ENCODE assay signal across 15 cellular contexts in the genomic region with DNA sequence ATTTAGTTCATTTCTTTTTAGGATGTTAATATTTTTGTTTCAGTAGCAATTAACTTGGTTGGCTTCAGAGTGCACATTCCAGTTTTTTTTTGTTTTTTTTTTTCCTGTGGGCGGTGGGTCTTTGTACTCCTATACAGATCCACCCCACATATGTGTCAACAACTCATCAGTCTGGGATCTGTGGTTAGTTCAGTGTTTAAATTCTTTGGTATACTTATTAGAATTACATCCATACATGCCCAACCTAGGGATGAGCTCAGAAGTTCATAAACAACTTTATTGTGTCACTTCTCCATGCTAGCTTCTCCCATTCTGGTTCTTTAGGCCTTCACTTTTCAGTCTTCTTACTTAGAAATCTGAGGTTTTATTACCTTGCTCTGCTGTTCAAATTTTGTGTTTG. TPM values are rescaled to one million over a fixed set of nuclear protein-coding genes. Genes with fewer than 3 reads are reported as not detected.
DNase-seq lines count a peak whose midpoint lies in the region; ATAC-seq, FAIRE-seq and TF ChIP-seq lines count a peak whose summit lies in the region.
"Had no signal": no experiment of that assay in that cellular context is flagged by ENCODE, and none has a peak within 500 bp of the region (broad histone marks: within the 10 kb centered on the region; RNA-seq: fewer than 3 reads in every experiment).

No MANE protein-coding gene starts in this region.

- peaks cover 27% of the 10 kb centered on the region for H3K4me1 Mint-ChIP-seq in osteocyte (ENCODE audit: unreplicated experiment)

- TF ChIP-seq CTCF in AG10803 (conservative IDR thresholded peaks at IDR 0.05; ENCODE audit: low read length) (no peak), choroid plexus epithelial cell (conservative IDR thresholded peaks at IDR 0.05; ENCODE audit: low read depth, low read length) (no peak), osteocyte (IDR thresholded peaks at IDR 0.05) (no peak), gastrocnemius medialis (IDR thresholded peaks at IDR 0.05 in 4 of 5, conservative IDR thresholded peaks at IDR 0.05 in 1 of 5) (no peak), Peyer's patch (IDR thresholded peaks at IDR 0.05) (no peak)

- peak; percentile 93 for FAIRE-seq in H54 (lab: Jason Lieb, UNC)
- FAIRE-seq in HTR-8/SVneo (lab: Jason Lieb, UNC) = no peak

- no peak for TF ChIP-seq POLR2A in H54 (IDR thresholded peaks at IDR 0.05; ENCODE audit: low read depth, low read length)
- no peak for TF ChIP-seq POLR2A in gastrocnemius medialis (IDR thresholded peaks at IDR 0.05)
- no peak for TF ChIP-seq POLR2A in Peyer's patch (IDR thresholded peaks at IDR 0.05)

- in situ Hi-C loops in gastrocnemius medialis (cut with MboI; ENCODE audit: low sequenced_read_pairs in 4 of 4) = no loop called here

- peak overlapping the region; percentile 64 for H3K27ac Mint-ChIP-seq in osteocyte (ENCODE audit: unreplicated experiment)
- H3K27ac Mint-ChIP-seq: CD4-positive, alpha-beta T cell had no signal

- H3K4me1 ChIP-seq in gastrocnemius medialis = no peaks in the 10 kb centered on the region
- H3K4me1 ChIP-seq in Peyer's patch = no peaks in the 10 kb centered on the region
- H3K4me1 ChIP-seq: BE2C, HAP-1 had no signal

- H3K27me3 ChIP-seq in gastrocnemius medialis = no peaks in the 10 kb centered on the region
- no peaks in the 10 kb centered on the region for H3K27me3 ChIP-seq in Peyer's patch
- H3K27me3 ChIP-seq: BE2C had no signal

- no peak overlapping the region for H3K27ac ChIP-seq in gastrocnemius medialis
- no peak overlapping the region for H3K27ac ChIP-seq in Peyer's patch
- H3K27ac ChIP-seq: PC-9 had no signal

- no peaks in the 10 kb centered on the region for H3K36me3 ChIP-seq in gastrocnemius medialis
- H3K36me3 ChIP-seq in Peyer's patch = no peaks in the 10 kb centered on the region
- H3K36me3 ChIP-seq: BE2C, HAP-1 had no signal

- H3K9me3 Mint-ChIP-seq in osteocyte (ENCODE audit: unreplicated experiment) = peaks cover 6% of the 10 kb centered on the region

- intact Hi-C loops in gastrocnemius medialis (cut with DNase I; ENCODE audit: low total_unique reads) = no loop called here

- no peak overlapping the region for H3K4me3 ChIP-seq in AG10803 (ENCODE audit: low read length)
- H3K4me3 ChIP-seq in choroid plexus epithelial cell (ENCODE audit: low read depth, low read length) = no peak overlapping the region
- H3K4me3 ChIP-seq in gastrocnemius medialis = no peak overlapping the region
- H3K4me3 ChIP-seq in Peyer's patch = no peak overlapping the region
- H3K4me3 ChIP-seq: HAP-1, PC-9 had no signal

- peak; percentile 8 for DNase-seq in AG10803 (ENCODE audit: low read depth)
- DNase-seq in H54 (ENCODE audit: insufficient read length, low spot score) = no peak
- peak; percentile 84 for DNase-seq in choroid plexus epithelial cell (ENCODE audit: low read depth)
- no peak for DNase-seq in osteocyte (ENCODE audit: extremely low spot score, unreplicated experiment)
- no peak for DNase-seq in gastrocnemius medialis
- DNase-seq in HTR-8/SVneo (ENCODE audit: insufficient read length, low spot score) = no peak
- no peak for DNase-seq in Peyer's patch
- DNase-seq: BE2C; CD4-positive, alpha-beta T cell; KG1; NCI-H146; NCI-H2081; NCI-H82; PC-9 had no signal

- H3K9me3 ChIP-seq in gastrocnemius medialis = no peaks in the 10 kb centered on the region
- H3K9me3 ChIP-seq in Peyer's patch = no peaks in the 10 kb centered on the region
- H3K9me3 ChIP-seq: BE2C, HAP-1 had no signal

- peaks cover 14% of the 10 kb centered on the region for H3K36me3 Mint-ChIP-seq in osteocyte (ENCODE audit: unreplicated experiment)

- H3K27me3 Mint-ChIP-seq in osteocyte (ENCODE audit: unreplicated experiment) = no peaks in the 10 kb centered on the region
- H3K27me3 Mint-ChIP-seq: CD4-positive, alpha-beta T cell had no signal

- no peak for ATAC-seq in gastrocnemius medialis

- no peak overlapping the region for H3K4me3 Mint-ChIP-seq in osteocyte (ENCODE audit: unreplicated experiment)
- H3K4me3 Mint-ChIP-seq: CD4-positive, alpha-beta T cell had no signal

RNA-seq across cellular contexts. Expression of a gene that starts 50.9 kb away (rescaled TPM):
- total RNA-seq in osteocyte = 33.1 and 33.7 TPM in 2 replicates
- total RNA-seq in gastrocnemius medialis = 10 to 100 TPM in 2 of 4 donors, 1 to 10 TPM in 2; 7.5 to 19.5 (median 10.8) TPM
- 10 to 100 TPM; 46.9 to 66.0 (median 49.4) TPM for total RNA-seq in Peyer's patch

Comparison
In these comparisons a context has a peak if more than half of its experiments do, and no peak if none do; other contexts are left out.
1. DNase-seq: peak in AG10803 (single experiment) and choroid plexus epithelial cell (single experiment); none in H54 (single experiment), osteocyte (single experiment), gastrocnemius medialis (0 of 2), HTR-8/SVneo (single experiment) and Peyer's patch (0 of 3).